8 cellular contexts compared by ENCODE assay signal in genomic region chr1:43171312-43171875, GRCh38. TPM values are rescaled to one million over a fixed set of nuclear protein-coding genes. Genes with fewer than 3 reads are reported as not detected.
DNase-seq lines count a peak whose midpoint lies in the region; ATAC-seq and TF ChIP-seq lines count a peak whose summit lies in the region.

No MANE protein-coding gene starts in this region.

- H3K36me3 ChIP-seq in ascending aorta = peaks cover 20 to 37% of the 10 kb centered on the region in 2 donors
- peaks cover 0 to 29% (median 13%) of the 10 kb centered on the region in 4 donors for H3K36me3 ChIP-seq in right lobe of liver
- H3K36me3 ChIP-seq in upper lobe of left lung = peaks cover 7 to 42% (median 26%) of the 10 kb centered on the region in 4 donors

- H3K4me1 ChIP-seq in ascending aorta (peaks cover 6 to 9% of the 10 kb centered on the region in 2 donors), right lobe of liver (peaks cover 0 to 10% (median 4%) of the 10 kb centered on the region in 4 donors), upper lobe of left lung (peaks cover 9 to 24% (median 16%) of the 10 kb centered on the region in 4 donors)

- H3K9me3 ChIP-seq in ascending aorta (no peaks in the 10 kb centered on the region), right lobe of liver (no peaks in the 10 kb centered on the region), upper lobe of left lung (no peaks in the 10 kb centered on the region)

- 22% methylated on average over 17 of the region's 17 CpGs for WGBS in right lobe of liver (ENCODE audit: insufficient coverage, low coverage, low lambda C conversion rate, missing lambda C conversion rate)
- WGBS in upper lobe of left lung, 2 donors = 22 to 31% methylated on average over 12 to 17 of the region's 17 CpGs

- TF ChIP-seq POLR2A in right lobe of liver (IDR thresholded peaks at IDR 0.05) = no peak
- no peak for TF ChIP-seq POLR2A in upper lobe of left lung (IDR thresholded peaks at IDR 0.05)

- peak; percentile 7 for ATAC-seq in HG03159 (IDR thresholded peaks at IDR 0.05; ENCODE audit: unreplicated experiment)
- ATAC-seq in right lobe of liver = peak in 2 of 4 donors; percentile 2 to 3
- no peak for ATAC-seq in upper lobe of left lung (ENCODE audit: low FRiP score in 2 of 2)
- no peak for ATAC-seq in HG02588 (IDR thresholded peaks at IDR 0.05; ENCODE audit: unreplicated experiment)

- DNase-seq in AG20443 (ENCODE audit: low spot score) = peak; percentile 23
- no peak for DNase-seq in ascending aorta (ENCODE audit: low spot score in 2 of 2)
- DNase-seq in right lobe of liver = no peak
- DNase-seq in upper lobe of left lung = no peak
- no peak for DNase-seq in HPDE6-E6E7 (ENCODE audit: extremely low spot score)
- DNase-seq in UCSD-AML1 (lab: John Stamatoyannopoulos, UW; ENCODE audit: unreplicated experiment) = no peak

- TF ChIP-seq CTCF in ascending aorta (IDR thresholded peaks at IDR 0.05) (no peak), right lobe of liver (IDR thresholded peaks at IDR 0.05) (no peak), upper lobe of left lung (IDR thresholded peaks at IDR 0.05) (no peak)

- no peaks in the 10 kb centered on the region for H3K27me3 ChIP-seq in ascending aorta
- no peaks in the 10 kb centered on the region for H3K27me3 ChIP-seq in right lobe of liver
- H3K27me3 ChIP-seq in upper lobe of left lung = no peaks in the 10 kb centered on the region

- H3K4me3 ChIP-seq in ascending aorta (peak overlapping the region; percentile 69 to 92), right lobe of liver (peak overlapping the region; percentile 82 to 97 (median 92)), upper lobe of left lung (peak overlapping the region; percentile 78 to 97 (median 92))

- intact Hi-C loops in ascending aorta (cut with DNase I) = loop anchor here (5.0 kb wide), 3 partner anchors 176 to 481 kb away; partner anchors contain the start of genes C1orf50, KDM4A and P3H1
- intact Hi-C loops in right lobe of liver (cut with DNase I) = no loop called here

- H3K27ac ChIP-seq in ascending aorta (peak overlapping the region in 1 of 2 donors; percentile 51), right lobe of liver (peak overlapping the region in 1 of 3 donors; percentile 11), upper lobe of left lung (peak overlapping the region; percentile 53 to 63 (median 54))

- no peak for TF ChIP-seq EP300 in upper lobe of left lung (IDR thresholded peaks at IDR 0.05)

RNA-seq across cellular contexts. Expression of gene EBNA1BP2, which starts 0.7 kb away (rescaled TPM):
- total RNA-seq in ascending aorta = 22.1 TPM
- total RNA-seq in right lobe of liver = 100 to 1,000 TPM in 1 of 6 experiments, 10 to 100 TPM in 5; 45.7 to 108 (median 61.4) TPM
- 10 to 100 TPM; 30.6 to 72.8 (median 45.8) TPM for total RNA-seq in upper lobe of left lung

RNA-seq across cellular contexts. Expression of gene CFAP57, which starts 0.7 kb away (rescaled TPM):
- total RNA-seq in ascending aorta = not detected
- total RNA-seq in right lobe of liver = not detected
- total RNA-seq in upper lobe of left lung = 10 to 100 TPM in 1 of 6 donors, 1 to 10 TPM in 4, under 1 TPM in 1; 0.37 to 23.1 (median 3.7) TPM
